Comparison of ENCODE assay signal across 39 cellular contexts in genomic region chr2:79082987-79083386, GRCh38. TPM values are rescaled to one million over a fixed set of nuclear protein-coding genes. Genes with fewer than 3 reads are reported as not detected.
"Had no signal": no experiment of that assay in that cellular context is flagged by ENCODE, and none has a peak within 500 bp of the region (broad histone marks: within the 10 kb centered on the region; RNA-seq: fewer than 3 reads in every experiment).

No MANE protein-coding gene starts in this region.

- H3K36me3 Mint-ChIP-seq: brain had no signal

- H3K27ac Mint-ChIP-seq: activated B cell treated with CpG ODN at 0.5 μM for 24 hours; activated CD4-positive, alpha-beta memory T cell treated with anti-CD3 and anti-CD28 coated beads for 36 hours; activated naive CD4-positive, alpha-beta T cell treated with anti-CD3 and anti-CD28 coated beads for 36 hours; activated naive CD4-positive, alpha-beta T cell treated with anti-CD3 and anti-CD28 coated beads, Interleukin-2, amount 50 U/mL, for 72 hours; activated T-helper 1 cell treated with anti-CD3 and anti-CD28 coated beads, Interleukin-12 subunit alpha, Interleukin-12 subunit beta, Interleukin-2, Interleukin-4 antibody, amounts not matched to agents 30 ng/mL and 10 ng/mL and 1 ng/mL, durations not matched to agents 14 hours and 24 hours and 36 hours; brain had no signal

- H3K4me3 Mint-ChIP-seq: activated B cell treated with CpG ODN at 0.5 μM for 24 hours; activated CD4-positive, alpha-beta memory T cell treated with anti-CD3 and anti-CD28 coated beads for 36 hours; activated naive CD4-positive, alpha-beta T cell treated with anti-CD3 and anti-CD28 coated beads for 36 hours; activated T-cell treated with anti-CD3 and anti-CD28 coated beads, Interleukin-2, amount 50 U/mL, for 4 hours; activated T-helper 1 cell treated with anti-CD3 and anti-CD28 coated beads, Interleukin-12 subunit alpha, Interleukin-12 subunit beta, Interleukin-2, Interleukin-4 antibody, amounts not matched to agents 30 ng/mL and 10 ng/mL and 1 ng/mL, durations not matched to agents 14 hours and 24 hours and 36 hours; brain had no signal

- H2AFZ ChIP-seq: PC-9 had no signal

- H3K27me3 Mint-ChIP-seq: activated B cell treated with CpG ODN at 0.5 μM for 24 hours; activated CD4-positive, alpha-beta memory T cell treated with anti-CD3 and anti-CD28 coated beads for 36 hours had no signal

- H3K4me1 Mint-ChIP-seq: brain had no signal

- H3K4me2 ChIP-seq: PC-9 had no signal

- DNase-seq: activated B cell treated with CpG ODN at 0.5 μM for 24 hours; activated CD4-positive, alpha-beta memory T cell treated with anti-CD3 and anti-CD28 coated beads for 36 hours; activated CD4-positive, alpha-beta T cell treated with anti-CD3 and anti-CD28 coated beads for 4 hours; activated CD4-positive, alpha-beta T cell treated with anti-CD3 and anti-CD28 coated beads, Interleukin-2, amount 50 U/mL, for 1 hour; activated CD4-positive, CD25-positive, alpha-beta regulatory T cell treated with anti-CD3 and anti-CD28 coated beads, Interleukin-2, amount 50 U/mL, for 72 hours; activated CD8-positive, alpha-beta memory T cell treated with anti-CD3 and anti-CD28 coated beads, Interleukin-2, amount 50 U/mL, for 4 hours; activated gamma-delta T cell treated with Interleukin-2 at 50 U/mL for 16 hours; activated naive CD4-positive, alpha-beta T cell treated with anti-CD3 and anti-CD28 coated beads for 36 hours; activated T-cell treated with anti-CD3 and anti-CD28 coated beads for 4 hours; activated T-cell treated with anti-CD3 and anti-CD28 coated beads, Interleukin-2, amount 50 U/mL, for 4 hours; adrenal gland; caudate nucleus; cerebellar nuclear complex; Kasumi-1; KG1; MG63; NCI-H1048; NCI-H1105 treated with DMSO at 0.1 percent for 48 hours; NCI-H146; NCI-H187; NCI-H2029 treated with DMSO at 0.1 percent for 48 hours; NCI-H2107; NCI-H226; PC-9; SIG-M5; SW 1271; T-helper 1 cell; T-helper 2 cell; T-helper 9 cell had no signal

- H3K4me3 ChIP-seq: adrenal gland, MG63, PC-9 had no signal

- H3K27ac ChIP-seq: adrenal gland, PC-9, RWPE1, VCaP had no signal

- H3K27me3 ChIP-seq: adrenal gland, MG63 had no signal

- H3K36me3 ChIP-seq: adrenal gland, MG63 had no signal

- H3K4me1 ChIP-seq: adrenal gland had no signal

- H3K9me3 ChIP-seq: adrenal gland, MG63 had no signal

- ATAC-seq: activated naive CD4-positive, alpha-beta T cell treated with anti-CD3 and anti-CD28 coated beads, Interleukin-2, amount 50 U/mL, for 72 hours; activated T-cell treated with anti-CD3 and anti-CD28 coated beads, Interleukin-2, amount 50 U/mL, for 4 hours; Right ventricle myocardium inferior had no signal

RNA-seq across cellular contexts. Expression of gene REG1B, which starts 4.8 kb away (rescaled TPM):
- total RNA-seq: activated B cell treated with CpG ODN at 0.5 μM for 24 hours; activated CD4-positive, alpha-beta memory T cell treated with anti-CD3 and anti-CD28 coated beads for 36 hours; activated naive CD4-positive, alpha-beta T cell treated with anti-CD3 and anti-CD28 coated beads for 36 hours; activated naive CD4-positive, alpha-beta T cell treated with anti-CD3 and anti-CD28 coated beads, Interleukin-2, amount 50 U/mL, for 72 hours; activated T-helper 1 cell treated with anti-CD3 and anti-CD28 coated beads, Interleukin-12 subunit alpha, Interleukin-12 subunit beta, Interleukin-2, Interleukin-4 antibody, amounts not matched to agents 30 ng/mL and 10 ng/mL and 1 ng/mL, durations not matched to agents 14 hours and 24 hours and 36 hours; astrocyte; bronchial epithelial cell; OCI-LY7; PC-9; Right ventricle myocardium inferior; SK-MEL-5 had no signal

RNA-seq across cellular contexts. Expression of gene REG1A, which starts 37.3 kb away (rescaled TPM):
- total RNA-seq: activated B cell treated with CpG ODN at 0.5 μM for 24 hours; activated CD4-positive, alpha-beta memory T cell treated with anti-CD3 and anti-CD28 coated beads for 36 hours; activated naive CD4-positive, alpha-beta T cell treated with anti-CD3 and anti-CD28 coated beads for 36 hours; activated naive CD4-positive, alpha-beta T cell treated with anti-CD3 and anti-CD28 coated beads, Interleukin-2, amount 50 U/mL, for 72 hours; activated T-helper 1 cell treated with anti-CD3 and anti-CD28 coated beads, Interleukin-12 subunit alpha, Interleukin-12 subunit beta, Interleukin-2, Interleukin-4 antibody, amounts not matched to agents 30 ng/mL and 10 ng/mL and 1 ng/mL, durations not matched to agents 14 hours and 24 hours and 36 hours; astrocyte; bronchial epithelial cell; OCI-LY7; PC-9; Right ventricle myocardium inferior; SK-MEL-5 had no signal

RNA-seq across cellular contexts. Expression of gene REG3G, which starts 57.5 kb away (rescaled TPM):
- total RNA-seq: activated B cell treated with CpG ODN at 0.5 μM for 24 hours; activated CD4-positive, alpha-beta memory T cell treated with anti-CD3 and anti-CD28 coated beads for 36 hours; activated naive CD4-positive, alpha-beta T cell treated with anti-CD3 and anti-CD28 coated beads for 36 hours; activated naive CD4-positive, alpha-beta T cell treated with anti-CD3 and anti-CD28 coated beads, Interleukin-2, amount 50 U/mL, for 72 hours; activated T-helper 1 cell treated with anti-CD3 and anti-CD28 coated beads, Interleukin-12 subunit alpha, Interleukin-12 subunit beta, Interleukin-2, Interleukin-4 antibody, amounts not matched to agents 30 ng/mL and 10 ng/mL and 1 ng/mL, durations not matched to agents 14 hours and 24 hours and 36 hours; astrocyte; bronchial epithelial cell; OCI-LY7; PC-9; Right ventricle myocardium inferior; SK-MEL-5 had no signal
